ENCODE assay signal across 21 cellular contexts in the genomic region with DNA sequence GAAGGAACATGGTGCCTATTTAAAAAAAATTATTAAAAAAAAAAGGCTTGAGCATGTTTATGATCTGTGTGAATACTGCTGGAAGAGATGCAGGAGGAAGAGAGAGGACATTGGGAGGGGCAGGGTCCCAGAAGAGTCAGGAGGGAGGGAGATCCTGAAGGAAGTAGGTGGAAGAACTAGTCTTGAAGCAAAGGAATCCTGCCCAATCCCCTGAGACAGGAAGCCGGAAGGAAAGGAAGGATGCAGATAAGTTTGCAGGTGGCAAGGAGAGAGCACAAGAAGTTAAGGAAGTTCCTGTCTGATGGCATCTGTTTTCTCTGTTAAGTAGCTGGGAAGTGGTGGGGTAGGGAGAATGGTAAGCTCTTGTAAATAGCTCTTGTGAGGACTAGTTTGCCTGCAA.
"Had no signal": no experiment of that assay in that cellular context is flagged by ENCODE, and none has a peak within 500 bp of the region (broad histone marks: within the 10 kb centered on the region; RNA-seq: fewer than 3 reads in every experiment).

No MANE protein-coding gene starts in this region.

- DNase-seq: effector memory CD8-positive, alpha-beta T cell; foreskin fibroblast; gastrocnemius medialis; hypothalamus; pancreas; sigmoid colon; spleen; stimulated activated CD4-positive, alpha-beta T cell treated with anti-CD3 and anti-CD28 coated beads, Interleukin-4, amount 100 ng/mL, for 4 hours; stimulated activated naive CD8-positive, alpha-beta T cell treated with anti-CD3 and anti-CD28 coated beads, Interleukin-15, Interleukin-2, amounts not matched to agents 100 U/mL and 50 U/mL, for 24 hours; substantia nigra; testis; tibial artery had no signal

- H3K4me1 ChIP-seq: gastrocnemius medialis, pancreas, sigmoid colon, spleen, testis, tibial artery had no signal

- H3K36me3 ChIP-seq: cardiac muscle cell, gastrocnemius medialis, neutrophil, pancreas, sigmoid colon, spleen had no signal

- H3K27me3 ChIP-seq: gastrocnemius medialis, neutrophil, pancreas, sigmoid colon, spleen, testis, tibial artery had no signal

- H3K27ac ChIP-seq: cardiac muscle cell, coronary artery, epithelial cell of prostate, neutrophil, pancreas, sigmoid colon, spleen, testis, tibial artery had no signal

- H3K4me3 ChIP-seq: cardiac muscle cell, coronary artery, gastrocnemius medialis, lung, pancreas, sigmoid colon, spleen, testis, tibial artery had no signal

- H3K9me3 ChIP-seq: gastrocnemius medialis, neutrophil, pancreas, sigmoid colon, spleen, testis, tibial artery had no signal

- ATAC-seq: effector memory CD8-positive, alpha-beta T cell; esophagus mucosa; left lobe of liver; natural killer cell treated with Interleukin-12 subunit alpha and Interleukin-12 subunit beta and Interleukin-15 and Interleukin-18, amount 100 ng/mL, for 72 hours; pancreas; stimulated activated memory B cell treated with anti-CD40 and anti-IgM and Interleukin-4, amounts not matched to agents 10 μg/mL and 1 μg/mL and 100 μg/mL, for 72 hours; stimulated activated naive CD8-positive, alpha-beta T cell treated with anti-CD3 and anti-CD28 coated beads, Interleukin-15, Interleukin-2, amounts not matched to agents 100 U/mL and 50 U/mL, for 24 hours had no signal
